14 cellular contexts compared by ENCODE assay signal in the genomic region with DNA sequence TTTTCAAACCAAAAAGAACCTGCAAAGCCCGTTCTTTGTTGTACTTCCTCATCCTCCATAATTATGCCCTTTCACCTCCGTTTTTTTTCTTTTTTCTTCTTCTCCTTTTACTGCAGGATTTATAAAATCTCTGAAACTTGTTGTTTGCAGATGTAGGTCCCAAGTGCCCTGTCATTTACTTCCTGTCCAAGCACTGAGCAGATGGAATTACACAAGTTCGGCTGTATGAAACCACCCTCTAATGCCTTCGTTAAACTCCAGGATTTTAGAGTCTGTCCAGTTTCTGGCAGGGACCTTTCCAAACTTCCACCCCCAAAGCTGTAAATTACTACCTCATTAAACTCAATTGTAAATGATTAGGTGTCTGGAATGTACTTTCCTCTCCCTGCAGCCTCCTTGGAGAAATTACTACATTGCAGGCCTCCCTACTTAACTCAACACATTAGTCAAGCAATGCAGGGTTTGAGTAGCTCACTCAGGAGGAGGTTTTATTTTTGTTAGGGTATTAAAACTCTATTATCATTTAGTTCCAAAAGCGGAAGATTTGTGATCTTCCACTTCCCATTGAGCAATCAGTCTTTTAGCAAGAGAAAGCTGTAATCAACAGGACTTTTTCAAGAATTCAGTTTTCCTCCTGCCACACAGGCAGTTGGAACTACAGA.
DNase-seq lines count a peak whose midpoint lies in the region; ATAC-seq and TF ChIP-seq lines count a peak whose summit lies in the region.
"Had no signal": no experiment of that assay in that cellular context is flagged by ENCODE, and none has a peak within 500 bp of the region (broad histone marks: within the 10 kb centered on the region; RNA-seq: fewer than 3 reads in every experiment).

No MANE protein-coding gene starts in this region.

- CTCF ChIA-PET in HEK293 (lab: Yijun Ruan, JAX) = no interaction called here

- intact Hi-C loops in stomach (cut with DNase I; ENCODE audit: low total_unique reads) = no loop called here

- H3K9me3 Mint-ChIP-seq in chondrocyte (ENCODE audit: low read depth) = peaks cover 17% of the 10 kb centered on the region

- H3K36me3 ChIP-seq in HEK293 (ENCODE audit: control insufficient read depth in 2 of 2, insufficient read depth in 1 of 2, low read length in 2 of 2) (no peaks in the 10 kb centered on the region), stomach (no peaks in the 10 kb centered on the region), HAP-1 (replicated peaks) (no peaks in the 10 kb centered on the region)
- H3K36me3 ChIP-seq: esophagus squamous epithelium had no signal

- no peak for ATAC-seq in HG02678 (IDR thresholded peaks at IDR 0.05; ENCODE audit: unreplicated experiment)
- ATAC-seq: CD8-positive, alpha-beta T cell had no signal

- TF ChIP-seq CTCF in HEK293 (tag by site-specific recombination; IDR thresholded peaks at IDR 0.05) (no peak), chondrocyte (IDR thresholded peaks at IDR 0.05) (no peak), stomach (IDR thresholded peaks at IDR 0.05) (no peak)

- no peak for DNase-seq in chondrocyte (ENCODE audit: low spot score)
- DNase-seq in kidney glomerular epithelial cell (lab: John Stamatoyannopoulos, UW) = peak; percentile 28
- DNase-seq in stomach = no peak
- no peak for DNase-seq in NCI-H526 treated with DMSO at 0.1 percent for 48 hours (lab: John Stamatoyannopoulos, UW)
- DNase-seq in HAP-1 (ENCODE audit: low spot score in 2 of 2) = no peak
- DNase-seq in caudate nucleus (lab: John Stamatoyannopoulos, UW) = no peak
- DNase-seq: activated CD4-positive, alpha-beta memory T cell treated with anti-CD3 and anti-CD28 coated beads, Interleukin-2, amount 10 ng/mL, durations not matched to agents 7 days and 5 days; activated effector memory CD4-positive, alpha-beta T cell treated with Interleukin-2 at 50 U/mL for 16 hours; CD8-positive, alpha-beta T cell; esophagus squamous epithelium; NCI-H524 had no signal

- H3K9me3 ChIP-seq in HEK293 (ENCODE audit: control insufficient read depth, insufficient read depth, low read depth, low read length) (no peaks in the 10 kb centered on the region), stomach (peaks cover 0 to 14% (median 9%) of the 10 kb centered on the region in 4 donors), HAP-1 (no peaks in the 10 kb centered on the region)

- H3K27ac ChIP-seq in HEK293 (ENCODE audit: extremely low read depth, low read depth, low read length) (no peak overlapping the region), stomach (peak overlapping the region in 3 of 5 donors; percentile 14 to 66 (median 40)), caudate nucleus (ENCODE audit: low read depth, low read length) (no peak overlapping the region)
- H3K27ac ChIP-seq: RWPE1 had no signal

- peaks cover 10% of the 10 kb centered on the region for H3K4me1 Mint-ChIP-seq in chondrocyte (ENCODE audit: low read depth)
- H3K4me1 Mint-ChIP-seq: activated CD4-positive, alpha-beta memory T cell treated with anti-CD3 and anti-CD28 coated beads, Interleukin-2, amount 10 ng/mL, durations not matched to agents 7 days and 5 days had no signal

- no peak overlapping the region for H3K4me3 Mint-ChIP-seq in chondrocyte (ENCODE audit: unreplicated experiment)
- H3K4me3 Mint-ChIP-seq: activated CD4-positive, alpha-beta memory T cell treated with anti-CD3 and anti-CD28 coated beads, Interleukin-2, amount 10 ng/mL, durations not matched to agents 7 days and 5 days; CD8-positive, alpha-beta T cell had no signal

- no peaks in the 10 kb centered on the region for H3K4me1 ChIP-seq in HEK293 (ENCODE audit: control insufficient read depth, insufficient read depth, low read length)
- peaks cover 0 to 16% (median 0%) of the 10 kb centered on the region in 4 donors for H3K4me1 ChIP-seq in stomach
- H3K4me1 ChIP-seq in HAP-1 = no peaks in the 10 kb centered on the region
- H3K4me1 ChIP-seq: esophagus squamous epithelium had no signal

- in situ Hi-C loops in HAP-1 (cut with MboI; ENCODE audit: low sequenced_read_pairs) = no loop called here

- TF ChIP-seq EP300 in stomach (IDR thresholded peaks at IDR 0.05) = no peak

- peaks cover 5% of the 10 kb centered on the region for H3K36me3 Mint-ChIP-seq in chondrocyte (ENCODE audit: low read depth)
- H3K36me3 Mint-ChIP-seq: CD8-positive, alpha-beta T cell had no signal

- 57 to 75% (median 66%) methylated on average over 5 of the region's 5 CpGs for WGBS in stomach, 5 donors

- no peak for TF ChIP-seq POLR2A in stomach (IDR thresholded peaks at IDR 0.05)

- POLR2A ChIA-PET in HEK293 (lab: Yijun Ruan, JAX) = no interaction called here

- H3K27me3 Mint-ChIP-seq in chondrocyte (ENCODE audit: low read depth) = no peaks in the 10 kb centered on the region
- H3K27me3 Mint-ChIP-seq: activated CD4-positive, alpha-beta memory T cell treated with anti-CD3 and anti-CD28 coated beads, Interleukin-2, amount 10 ng/mL, durations not matched to agents 7 days and 5 days had no signal

- no peaks in the 10 kb centered on the region for H3K27me3 ChIP-seq in stomach
- peaks cover 4% of the 10 kb centered on the region for H3K27me3 ChIP-seq in HAP-1 (ENCODE audit: low read depth)
- H3K27me3 ChIP-seq: esophagus squamous epithelium had no signal

- H3K4me3 ChIP-seq in HEK293 (ENCODE audit: low read depth, low read length) = no peak overlapping the region
- H3K4me3 ChIP-seq in stomach = no peak overlapping the region
- no peak overlapping the region for H3K4me3 ChIP-seq in HAP-1
- H3K4me3 ChIP-seq: esophagus squamous epithelium had no signal

- peak overlapping the region; percentile 27 for H3K27ac Mint-ChIP-seq in chondrocyte (ENCODE audit: unreplicated experiment)
- H3K27ac Mint-ChIP-seq: activated CD4-positive, alpha-beta memory T cell treated with anti-CD3 and anti-CD28 coated beads, Interleukin-2, amount 10 ng/mL, durations not matched to agents 7 days and 5 days; CD8-positive, alpha-beta T cell had no signal

TF ChIP-seq in HEK293, 187 proteins besides CTCF, POLR2A, EP300 and RAD21:
- 0 out of 2 replicates have a peak, but pooled peaks have one; percentile 32 for TF ChIP-seq SP7 (tag by site-specific recombination; IDR thresholded peaks at IDR 0.05)
- TF ChIP-seq, protein P1, sequence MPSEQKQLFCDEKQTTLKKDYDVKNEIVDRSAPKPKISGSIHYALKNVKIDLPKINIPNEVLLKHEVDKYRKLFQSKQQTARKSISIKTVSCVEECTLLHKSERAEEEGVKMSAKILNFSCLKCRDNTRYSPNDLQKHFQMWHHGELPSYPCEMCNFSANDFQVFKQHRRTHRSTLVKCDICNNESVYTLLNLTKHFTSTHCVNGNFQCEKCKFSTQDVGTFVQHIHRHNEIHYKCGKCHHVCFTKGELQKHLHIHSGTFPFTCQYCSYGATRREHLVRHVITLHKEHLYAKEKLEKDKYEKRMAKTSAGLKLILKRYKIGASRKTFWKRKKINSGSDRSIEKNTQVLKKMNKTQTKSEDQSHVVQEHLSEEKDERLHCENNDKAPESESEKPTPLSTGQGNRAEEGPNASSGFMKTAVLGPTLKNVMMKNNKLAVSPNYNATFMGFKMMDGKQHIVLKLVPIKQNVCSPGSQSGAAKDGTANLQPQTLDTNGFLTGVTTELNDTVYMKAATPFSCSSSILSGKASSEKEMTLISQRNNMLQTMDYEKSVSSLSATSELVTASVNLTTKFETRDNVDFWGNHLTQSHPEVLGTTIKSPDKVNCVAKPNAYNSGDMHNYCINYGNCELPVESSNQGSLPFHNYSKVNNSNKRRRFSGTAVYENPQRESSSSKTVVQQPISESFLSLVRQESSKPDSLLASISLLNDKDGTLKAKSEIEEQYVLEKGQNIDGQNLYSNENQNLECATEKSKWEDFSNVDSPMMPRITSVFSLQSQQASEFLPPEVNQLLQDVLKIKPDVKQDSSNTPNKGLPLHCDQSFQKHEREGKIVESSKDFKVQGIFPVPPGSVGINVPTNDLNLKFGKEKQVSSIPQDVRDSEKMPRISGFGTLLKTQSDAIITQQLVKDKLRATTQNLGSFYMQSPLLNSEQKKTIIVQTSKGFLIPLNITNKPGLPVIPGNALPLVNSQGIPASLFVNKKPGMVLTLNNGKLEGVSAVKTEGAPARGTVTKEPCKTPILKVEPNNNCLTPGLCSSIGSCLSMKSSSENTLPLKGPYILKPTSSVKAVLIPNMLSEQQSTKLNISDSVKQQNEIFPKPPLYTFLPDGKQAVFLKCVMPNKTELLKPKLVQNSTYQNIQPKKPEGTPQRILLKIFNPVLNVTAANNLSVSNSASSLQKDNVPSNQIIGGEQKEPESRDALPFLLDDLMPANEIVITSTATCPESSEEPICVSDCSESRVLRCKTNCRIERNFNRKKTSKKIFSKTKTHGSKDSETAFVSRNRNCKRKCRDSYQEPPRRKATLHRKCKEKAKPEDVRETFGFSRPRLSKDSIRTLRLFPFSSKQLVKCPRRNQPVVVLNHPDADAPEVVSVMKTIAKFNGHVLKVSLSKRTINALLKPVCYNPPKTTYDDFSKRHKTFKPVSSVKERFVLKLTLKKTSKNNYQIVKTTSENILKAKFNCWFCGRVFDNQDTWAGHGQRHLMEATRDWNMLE (tag by site-specific recombination; conservative IDR thresholded peaks at IDR 0.05; ENCODE audit: low read depth) = no peak

Comparison
In these comparisons a context has a peak if more than half of its experiments do, and no peak if none do; other contexts are left out.
1. H3K27ac ChIP-seq: peak in stomach (3 of 5); none in HEK293 (single experiment) and caudate nucleus (single experiment).